ENCODE assay signal across 8 cellular contexts in the genomic region with DNA sequence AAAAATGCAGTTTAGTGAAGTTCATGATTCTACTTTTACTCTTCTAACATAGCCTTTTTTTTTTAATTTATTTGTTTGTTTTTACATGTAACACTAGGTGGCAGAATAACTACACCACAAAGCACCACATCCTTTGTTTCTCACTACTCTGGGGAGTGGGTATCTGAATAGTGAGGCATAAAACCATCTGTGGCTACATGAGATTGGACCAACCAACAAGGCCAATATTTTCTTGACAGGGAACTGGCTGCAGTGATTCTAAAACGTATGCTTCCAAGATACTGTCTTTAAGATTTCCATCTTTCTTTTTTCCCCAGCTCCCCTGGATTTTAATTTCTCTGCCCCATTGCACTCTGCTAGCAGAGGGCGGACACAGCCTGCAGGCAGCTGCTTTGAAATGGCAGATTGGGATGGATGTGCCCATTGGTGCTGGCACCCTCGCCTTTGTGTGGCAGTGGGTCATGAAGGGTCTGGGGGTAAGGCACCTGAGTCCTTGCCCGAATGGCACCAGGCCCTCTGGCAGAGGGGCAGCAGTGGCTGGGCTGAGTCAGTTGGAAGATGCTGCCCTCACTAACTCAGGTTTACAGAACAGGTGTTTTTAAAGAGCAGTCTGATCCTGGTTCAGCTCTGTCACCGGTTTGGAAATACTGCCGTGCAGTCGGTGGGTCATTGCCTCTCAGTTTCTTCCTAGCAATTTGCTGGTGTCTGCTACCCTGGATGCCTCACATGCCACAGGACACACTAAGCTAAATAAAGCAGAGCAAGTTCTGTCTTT.
DNase-seq lines count a peak whose midpoint lies in the region; ATAC-seq and TF ChIP-seq lines count a peak whose summit lies in the region.

No MANE protein-coding gene starts in this region.

- no peaks in the 10 kb centered on the region for H3K9me3 ChIP-seq in BLaER1
- no peaks in the 10 kb centered on the region for H3K9me3 ChIP-seq in adrenal gland (replicated peaks in 1 of 3)
- H3K9me3 ChIP-seq in heart right ventricle: no peaks in the 10 kb centered on the region

- TF ChIP-seq POLR2A in adrenal gland (IDR thresholded peaks at IDR 0.05): no peak

- intact Hi-C loops in adrenal gland (cut with DNase I) (loop anchor here (2.0 to 10.0 kb wide), 5 partner anchors 104 to 570 kb away; no protein-coding TSS in a partner anchor), heart right ventricle (cut with DNase I) (loop anchor here (1.0 to 10.0 kb wide), 20 partner anchors 106 to 1136 kb away; a partner anchor contains a TSS)

- peak; percentile 51 to 79 (median 73) for ATAC-seq in heart right ventricle

- H3K9ac ChIP-seq in BLaER1: peak overlapping the region; percentile 48

- H3K4me2 ChIP-seq in BLaER1: peak overlapping the region; percentile 76

- 64 to 78% (median 67%) methylated on average over 7 of the region's 7 CpGs for WGBS in adrenal gland, 4 donors
- 40 to 50% methylated on average over 7 of the region's 7 CpGs for WGBS in heart right ventricle, 2 donors

- DNase-seq in GM13977 (ENCODE audit: low spot score) (peak; percentile 53), NCI-H2107 treated with DMSO at 0.1 percent for 48 hours (lab: John Stamatoyannopoulos, UW; ENCODE audit: unreplicated experiment) (peak; percentile 82), adrenal gland (peak in 4 of 7 donors; percentile 26 to 37 (median 31)), heart right ventricle (peak; percentile 23 to 31), pulmonary artery endothelial cell (ENCODE audit: low read depth, low spot score) (peak; percentile 51), GM19240 (ENCODE audit: insufficient read length, low spot score) (no peak)
- DNase-seq in NK-92 treated with Interleukin-12 subunit alpha and Interleukin-12 subunit beta, amount 100 ng/mL, for 24 hours (lab: John Stamatoyannopoulos, UW): no peak

- H3K27ac ChIP-seq in BLaER1 (peak overlapping the region; percentile 68), adrenal gland (peak overlapping the region in 3 of 5 donors; percentile 43 to 88 (median 61)), heart right ventricle (peak overlapping the region in 9 of 10 donors; percentile 77 to 94 (median 85))

- H3K27me3 ChIP-seq in BLaER1 (no peaks in the 10 kb centered on the region), adrenal gland (no peaks in the 10 kb centered on the region), heart right ventricle (no peaks in the 10 kb centered on the region)

- peaks cover 80% of the 10 kb centered on the region for H3K4me1 ChIP-seq in BLaER1
- peaks cover 43 to 71% of the 10 kb centered on the region in 2 donors for H3K4me1 ChIP-seq in adrenal gland (replicated peaks in 1 of 2)
- H3K4me1 ChIP-seq in heart right ventricle: peaks cover 27 to 85% (median 81%) of the 10 kb centered on the region in 9 donors

- peak; percentile 33 for TF ChIP-seq CTCF in GM13977 (IDR thresholded peaks at IDR 0.05; ENCODE audit: extremely low read depth, insufficient read depth, missing control alignments)
- peak; percentile 59 to 88 (median 69) for TF ChIP-seq CTCF in adrenal gland (IDR thresholded peaks at IDR 0.05)
- TF ChIP-seq CTCF in heart right ventricle (IDR thresholded peaks at IDR 0.05): peak; percentile 61 to 76 (median 63)

- 0 out of 2 replicates have a peak overlapping the region, but pooled peaks have one; percentile 24 for H3K4me3 ChIP-seq in BLaER1
- no peak overlapping the region for H3K4me3 ChIP-seq in adrenal gland
- H3K4me3 ChIP-seq in heart right ventricle: no peak overlapping the region

- in situ Hi-C loops in GM13977 (cut with MboI; ENCODE audit: low pct_unique_long_range_greater_than_20kb, low sequenced_read_pairs, unreplicated experiment): loop anchor here (10.0 kb wide), 1 partner anchor 294 kb away; no protein-coding TSS in a partner anchor

- H3K36me3 ChIP-seq in BLaER1 (no peaks in the 10 kb centered on the region), adrenal gland (replicated peaks in 1 of 2) (no peaks in the 10 kb centered on the region), heart right ventricle (no peaks in the 10 kb centered on the region)

- H4K20me1 ChIP-seq in BLaER1: no peaks in the 10 kb centered on the region

Comparison
In these comparisons a context has a peak if more than half of its experiments do, and no peak if none do; other contexts are left out.
1. DNase-seq: peak in GM13977 (single experiment), NCI-H2107 treated with DMSO at 0.1 percent for 48 hours (single experiment), adrenal gland (4 of 7), heart right ventricle (2 of 2) and pulmonary artery endothelial cell (single experiment); none in GM19240 (single experiment) and NK-92 treated with Interleukin-12 subunit alpha and Interleukin-12 subunit beta, amount 100 ng/mL, for 24 hours (single experiment).
2. Peak in every context shown above with its lines, with median percentiles within 50 percentile points of each other: H3K27ac ChIP-seq and CTCF ChIP-seq.